Comparison of ENCODE assay signal across 1 cellular context in the genomic region with DNA sequence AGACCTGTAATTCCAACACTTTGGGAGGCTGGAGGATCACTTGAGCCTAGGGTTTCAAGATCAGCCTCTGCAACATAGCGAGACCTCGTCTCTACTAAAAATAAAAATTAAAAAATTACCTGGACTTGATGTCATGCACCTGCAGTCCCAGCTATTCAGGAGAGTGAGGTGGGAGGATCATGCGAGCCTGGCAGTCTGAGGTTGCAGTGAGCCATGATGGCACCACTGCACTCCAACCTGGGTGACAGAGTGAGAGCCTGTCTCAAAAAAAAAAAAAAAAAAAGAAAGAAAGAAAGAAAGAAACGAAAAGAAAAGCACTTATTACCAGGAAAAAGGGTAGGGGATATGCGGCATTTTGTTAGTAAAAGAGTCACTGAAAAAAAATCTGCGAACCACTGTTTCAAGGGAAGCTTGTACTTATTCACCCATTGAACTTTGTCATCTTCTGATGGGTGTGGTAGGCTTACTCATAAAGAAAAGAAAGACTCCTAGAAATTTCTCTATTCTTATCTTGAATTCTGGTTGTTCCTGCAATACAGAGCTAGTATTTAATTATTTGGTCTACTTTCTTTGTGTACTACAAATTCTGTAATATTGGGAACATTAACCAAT.
TF ChIP-seq lines count a peak whose summit lies in the region.

No MANE protein-coding gene starts in this region.

TF ChIP-seq in HepG2, 621 proteins besides CTCF, POLR2A, EP300 and RAD21:
- no peak for TF ChIP-seq HCFC1 (IDR thresholded peaks at IDR 0.05; ENCODE audit: low read depth, low read length)
- TF ChIP-seq FOXJ3 (CRISPR knock-in tag; IDR thresholded peaks at IDR 0.05; ENCODE audit: borderline replicate concordance) = no peak
- no peak for TF ChIP-seq KMT2B (CRISPR knock-in tag; IDR thresholded peaks at IDR 0.05)
- no peak for TF ChIP-seq ZNF343 (CRISPR knock-in tag; IDR thresholded peaks at IDR 0.05)
- TF ChIP-seq DMAP1 (CRISPR knock-in tag; IDR thresholded peaks at IDR 0.05) = no peak
